1 cellular context compared by ENCODE assay signal in the genomic region with DNA sequence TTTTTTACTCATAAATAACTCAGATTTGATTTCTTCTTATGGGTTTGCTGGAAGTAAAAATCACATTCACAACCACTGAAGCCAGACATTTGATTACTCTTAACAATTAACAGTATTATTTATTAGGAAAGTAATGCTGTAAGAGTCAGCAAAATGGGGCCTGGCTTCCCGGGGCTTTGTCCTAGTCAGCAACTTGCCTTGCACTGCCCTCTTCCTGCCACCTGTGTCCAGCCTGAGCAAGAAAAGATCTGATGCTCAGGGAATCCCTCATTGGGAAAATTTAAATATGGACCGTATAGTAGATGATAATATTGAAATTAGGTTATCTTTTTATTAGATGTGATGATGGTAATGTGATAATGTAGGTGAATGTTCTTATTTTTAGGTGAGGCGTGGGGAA.
TF ChIP-seq lines count a peak whose summit lies in the region.

No MANE protein-coding gene starts in this region.

TF ChIP-seq in GM23338, 12 proteins besides CTCF, POLR2A, EP300 and RAD21 (continued from another document):
- TF ChIP-seq, protein P1, sequence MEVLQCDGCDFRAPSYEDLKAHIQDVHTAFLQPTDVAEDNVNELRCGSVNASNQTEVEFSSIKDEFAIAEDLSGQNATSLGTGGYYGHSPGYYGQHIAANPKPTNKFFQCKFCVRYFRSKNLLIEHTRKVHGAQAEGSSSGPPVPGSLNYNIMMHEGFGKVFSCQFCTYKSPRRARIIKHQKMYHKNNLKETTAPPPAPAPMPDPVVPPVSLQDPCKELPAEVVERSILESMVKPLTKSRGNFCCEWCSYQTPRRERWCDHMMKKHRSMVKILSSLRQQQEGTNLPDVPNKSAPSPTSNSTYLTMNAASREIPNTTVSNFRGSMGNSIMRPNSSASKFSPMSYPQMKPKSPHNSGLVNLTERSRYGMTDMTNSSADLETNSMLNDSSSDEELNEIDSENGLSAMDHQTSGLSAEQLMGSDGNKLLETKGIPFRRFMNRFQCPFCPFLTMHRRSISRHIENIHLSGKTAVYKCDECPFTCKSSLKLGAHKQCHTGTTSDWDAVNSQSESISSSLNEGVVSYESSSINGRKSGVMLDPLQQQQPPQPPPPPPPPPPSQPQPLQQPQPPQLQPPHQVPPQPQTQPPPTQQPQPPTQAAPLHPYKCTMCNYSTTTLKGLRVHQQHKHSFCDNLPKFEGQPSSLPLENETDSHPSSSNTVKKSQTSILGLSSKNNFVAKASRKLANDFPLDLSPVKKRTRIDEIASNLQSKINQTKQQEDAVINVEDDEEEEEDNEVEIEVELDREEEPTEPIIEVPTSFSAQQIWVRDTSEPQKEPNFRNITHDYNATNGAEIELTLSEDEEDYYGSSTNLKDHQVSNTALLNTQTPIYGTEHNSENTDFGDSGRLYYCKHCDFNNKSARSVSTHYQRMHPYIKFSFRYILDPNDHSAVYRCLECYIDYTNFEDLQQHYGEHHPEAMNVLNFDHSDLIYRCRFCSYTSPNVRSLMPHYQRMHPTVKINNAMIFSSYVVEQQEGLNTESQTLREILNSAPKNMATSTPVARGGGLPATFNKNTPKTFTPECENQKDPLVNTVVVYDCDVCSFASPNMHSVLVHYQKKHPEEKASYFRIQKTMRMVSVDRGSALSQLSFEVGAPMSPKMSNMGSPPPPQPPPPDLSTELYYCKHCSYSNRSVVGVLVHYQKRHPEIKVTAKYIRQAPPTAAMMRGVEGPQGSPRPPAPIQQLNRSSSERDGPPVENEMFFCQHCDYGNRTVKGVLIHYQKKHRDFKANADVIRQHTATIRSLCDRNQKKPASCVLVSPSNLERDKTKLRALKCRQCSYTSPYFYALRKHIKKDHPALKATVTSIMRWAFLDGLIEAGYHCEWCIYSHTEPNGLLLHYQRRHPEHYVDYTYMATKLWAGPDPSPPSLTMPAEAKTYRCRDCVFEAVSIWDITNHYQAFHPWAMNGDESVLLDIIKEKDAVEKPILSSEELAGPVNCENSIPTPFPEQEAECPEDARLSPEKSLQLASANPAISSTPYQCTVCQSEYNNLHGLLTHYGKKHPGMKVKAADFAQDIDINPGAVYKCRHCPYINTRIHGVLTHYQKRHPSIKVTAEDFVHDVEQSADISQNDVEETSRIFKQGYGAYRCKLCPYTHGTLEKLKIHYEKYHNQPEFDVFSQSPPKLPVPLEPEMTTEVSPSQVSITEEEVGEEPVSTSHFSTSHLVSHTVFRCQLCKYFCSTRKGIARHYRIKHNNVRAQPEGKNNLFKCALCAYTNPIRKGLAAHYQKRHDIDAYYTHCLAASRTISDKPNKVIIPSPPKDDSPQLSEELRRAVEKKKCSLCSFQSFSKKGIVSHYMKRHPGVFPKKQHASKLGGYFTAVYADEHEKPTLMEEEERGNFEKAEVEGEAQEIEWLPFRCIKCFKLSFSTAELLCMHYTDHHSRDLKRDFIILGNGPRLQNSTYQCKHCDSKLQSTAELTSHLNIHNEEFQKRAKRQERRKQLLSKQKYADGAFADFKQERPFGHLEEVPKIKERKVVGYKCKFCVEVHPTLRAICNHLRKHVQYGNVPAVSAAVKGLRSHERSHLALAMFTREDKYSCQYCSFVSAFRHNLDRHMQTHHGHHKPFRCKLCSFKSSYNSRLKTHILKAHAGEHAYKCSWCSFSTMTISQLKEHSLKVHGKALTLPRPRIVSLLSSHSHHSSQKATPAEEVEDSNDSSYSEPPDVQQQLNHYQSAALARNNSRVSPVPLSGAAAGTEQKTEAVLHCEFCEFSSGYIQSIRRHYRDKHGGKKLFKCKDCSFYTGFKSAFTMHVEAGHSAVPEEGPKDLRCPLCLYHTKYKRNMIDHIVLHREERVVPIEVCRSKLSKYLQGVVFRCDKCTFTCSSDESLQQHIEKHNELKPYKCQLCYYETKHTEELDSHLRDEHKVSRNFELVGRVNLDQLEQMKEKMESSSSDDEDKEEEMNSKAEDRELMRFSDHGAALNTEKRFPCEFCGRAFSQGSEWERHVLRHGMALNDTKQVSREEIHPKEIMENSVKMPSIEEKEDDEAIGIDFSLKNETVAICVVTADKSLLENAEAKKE (CRISPR knock-in tag; IDR thresholded peaks at IDR 0.05) = no peak
- TF ChIP-seq NANOG (IDR thresholded peaks at IDR 0.05; ENCODE audit: borderline replicate concordance) (no peak), ZNF331 (CRISPR knock-in tag; IDR thresholded peaks at IDR 0.05; ENCODE audit: low read depth) (no peak), CREB1 (CRISPR knock-in tag; IDR thresholded peaks at IDR 0.05; ENCODE audit: low read depth) (no peak), EZH2phosphoT487 (IDR thresholded peaks at IDR 0.05; ENCODE audit: unreplicated experiment) (no peak), JUNB (IDR thresholded peaks at IDR 0.05; ENCODE audit: unreplicated experiment) (no peak)
- TF ChIP-seq, protein P2, sequence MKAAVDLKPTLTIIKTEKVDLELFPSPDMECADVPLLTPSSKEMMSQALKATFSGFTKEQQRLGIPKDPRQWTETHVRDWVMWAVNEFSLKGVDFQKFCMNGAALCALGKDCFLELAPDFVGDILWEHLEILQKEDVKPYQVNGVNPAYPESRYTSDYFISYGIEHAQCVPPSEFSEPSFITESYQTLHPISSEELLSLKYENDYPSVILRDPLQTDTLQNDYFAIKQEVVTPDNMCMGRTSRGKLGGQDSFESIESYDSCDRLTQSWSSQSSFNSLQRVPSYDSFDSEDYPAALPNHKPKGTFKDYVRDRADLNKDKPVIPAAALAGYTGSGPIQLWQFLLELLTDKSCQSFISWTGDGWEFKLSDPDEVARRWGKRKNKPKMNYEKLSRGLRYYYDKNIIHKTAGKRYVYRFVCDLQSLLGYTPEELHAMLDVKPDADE (IDR thresholded peaks at IDR 0.05) = no peak
TF ChIP-seq in GM23338: peak in this region for 0.
